Comparison of ENCODE assay signal across 30 cellular contexts in genomic region chr9:129165198-129165597, GRCh38.
"Had no signal": no experiment of that assay in that cellular context is flagged by ENCODE, and none has a peak within 500 bp of the region (broad histone marks: within the 10 kb centered on the region; RNA-seq: fewer than 3 reads in every experiment).

No MANE protein-coding gene starts in this region.

- H3K9me3 Mint-ChIP-seq: T-helper 2 cell treated with Interferon-gamma antibody and Interleukin-4, amounts not matched to agents 5 μg/mL and 100 μg/mL, for 36 hours had no signal

- H3K27ac Mint-ChIP-seq: activated CD4-positive, alpha-beta T cell treated with anti-CD3 and anti-CD28 coated beads for 36 hours; T-helper 2 cell treated with Interferon-gamma antibody and Interleukin-4, amounts not matched to agents 5 μg/mL and 100 μg/mL, for 36 hours had no signal

- H3K36me3 ChIP-seq: cardiac muscle cell, colonic mucosa, left lung, neutrophil, uterus had no signal

- H3K36me3 Mint-ChIP-seq: activated naive CD8-positive, alpha-beta T cell had no signal

- H3K4me3 ChIP-seq: cardiac muscle cell, colonic mucosa, dorsolateral prefrontal cortex, left lung, lung, testis, uterus had no signal

- H3K27me3 ChIP-seq: cardiac muscle cell, colonic mucosa, dorsolateral prefrontal cortex, foreskin keratinocyte, left lung, neutrophil, testis, uterus had no signal

- H3K4me3 Mint-ChIP-seq: activated CD4-positive, alpha-beta T cell treated with anti-CD3 and anti-CD28 coated beads for 36 hours; activated naive CD8-positive, alpha-beta T cell; nephron progenitor cell; T-helper 2 cell treated with Interferon-gamma antibody and Interleukin-4, amounts not matched to agents 5 μg/mL and 100 μg/mL, for 36 hours had no signal

- DNase-seq: activated CD4-positive, alpha-beta T cell treated with anti-CD3 and anti-CD28 coated beads for 36 hours; activated CD4-positive, alpha-beta T cell treated with anti-CD3 and anti-CD28 coated beads, Interleukin-2, amount 50 U/mL, for 4 hours; activated CD4-positive, CD25-positive, alpha-beta regulatory T cell; activated effector memory CD4-positive, alpha-beta T cell treated with Interleukin-2 at 50 U/mL for 16 hours; activated naive CD4-positive, alpha-beta T cell treated with Interleukin-2 at 50 U/mL for 16 hours; activated T-cell treated with anti-CD3 and anti-CD28 coated beads for 4 hours; anterior cingulate cortex; cerebellar nuclear complex; colonic mucosa; dorsolateral prefrontal cortex; effector memory CD4-positive, alpha-beta T cell; erythroblast; foreskin keratinocyte; left lung; mesendoderm; nephron progenitor cell; retina; stimulated activated CD4-positive, alpha-beta T cell treated with anti-CD3 and anti-CD28 coated beads, Interleukin-15, amount 100 ng/mL, for 24 hours; stimulated activated CD4-positive, alpha-beta T cell treated with anti-CD3 and anti-CD28 coated beads, Interleukin-2, amount 100 ng/mL, for 24 hours; stimulated activated naive CD4-positive, alpha-beta T cell; T-helper 1 cell; testis; trophoblast cell; uterus had no signal

- H3K27me3 Mint-ChIP-seq: activated CD4-positive, alpha-beta T cell treated with anti-CD3 and anti-CD28 coated beads for 36 hours; activated naive CD8-positive, alpha-beta T cell; progenitor cell of endocrine pancreas had no signal

- H3K9me3 ChIP-seq: colonic mucosa, left lung, neutrophil, testis, uterus had no signal

- H3K27ac ChIP-seq: foreskin keratinocyte, left lung, neutrophil had no signal
